ENCODE assay signal across 24 cellular contexts in the genomic region with DNA sequence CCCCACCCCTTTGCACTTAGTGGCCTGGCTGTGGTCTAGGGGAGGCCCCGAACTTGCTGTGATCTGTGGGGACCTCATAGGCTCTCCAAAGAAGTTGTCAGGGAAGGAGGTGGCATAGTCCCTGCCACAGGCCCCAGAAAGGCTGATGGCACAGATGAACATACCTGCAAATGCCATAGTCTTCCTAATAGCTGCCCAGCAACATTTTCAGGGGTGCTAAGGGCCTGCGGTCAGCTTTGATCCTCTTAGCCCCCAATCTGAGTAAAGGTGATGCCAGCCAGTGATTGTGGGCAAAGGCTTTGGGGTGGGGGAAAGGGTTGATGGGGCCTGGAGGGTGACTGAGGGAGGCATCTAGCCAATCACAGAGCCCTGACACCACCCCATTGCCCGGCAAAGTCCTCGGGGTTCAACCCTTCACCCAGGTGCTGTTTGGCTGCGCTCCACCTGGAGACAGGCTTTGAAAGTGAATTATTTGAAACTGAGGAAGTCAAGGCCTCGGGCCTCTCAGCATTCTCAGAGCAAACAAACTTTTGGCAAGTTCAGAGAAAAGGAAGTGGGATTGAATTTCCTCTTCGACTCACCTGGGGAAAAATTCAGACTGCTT. TPM values are rescaled to one million over a fixed set of nuclear protein-coding genes. Genes with fewer than 3 reads are reported as not detected.
DNase-seq lines count a peak whose midpoint lies in the region; ATAC-seq and TF ChIP-seq lines count a peak whose summit lies in the region.
"Had no signal": no experiment of that assay in that cellular context is flagged by ENCODE, and none has a peak within 500 bp of the region (broad histone marks: within the 10 kb centered on the region; RNA-seq: fewer than 3 reads in every experiment).

No MANE protein-coding gene starts in this region.

- no peaks in the 10 kb centered on the region for H3K27me3 Mint-ChIP-seq in Calu3 (ENCODE audit: unreplicated experiment)
- H3K27me3 Mint-ChIP-seq in activated T-cell treated with anti-CD3 and anti-CD28 coated beads, Interleukin-2, amount 50 U/mL, for 72 hours (ENCODE audit: low read depth), result no peaks in the 10 kb centered on the region

- no peak for ATAC-seq in activated T-cell treated with anti-CD3 and anti-CD28 coated beads, Interleukin-2, amount 50 U/mL, for 72 hours (replicated peaks in 1 of 2)

- DNase-seq in Calu3 (peak; percentile 40), RPMI8226 (peak; percentile 79), esophagus squamous epithelium (lab: John Stamatoyannopoulos, UW) (no peak), prostate gland (ENCODE audit: low spot score) (peak; percentile 53), Peyer's patch (no peak), activated gamma-delta T cell (lab: John Stamatoyannopoulos, UW) (no peak)
- no peak for DNase-seq in activated T-cell treated with anti-CD3 and anti-CD28 coated beads, Interleukin-2, amount 50 U/mL, for 72 hours
- DNase-seq: activated CD4-positive, alpha-beta T cell treated with anti-CD3 and anti-CD28 coated beads, Interleukin-2, amount 10 ng/mL, durations not matched to agents 24 days and 14 days; activated naive CD4-positive, alpha-beta T cell treated with anti-CD3 and anti-CD28 coated beads, Interleukin-2, amount 10 ng/mL, durations not matched to agents 7 days and 5 days; activated T-cell treated with anti-CD3 and anti-CD28 coated beads, Interleukin-2, amount 50 U/mL, for 48 hours; amygdala; glutamatergic neuron; HFFc6; NCI-H1105; NCI-H510A treated with DMSO at 0.1 percent for 48 hours; SK-N-SH; small intestine; stimulated activated CD4-positive, alpha-beta T cell treated with anti-CD3 and anti-CD28 coated beads, Interleukin-1b, Interleukin-23, amount 100 ng/mL, for 48 hours; substantia nigra; T-helper 2 cell; uterus had no signal

- no peaks in the 10 kb centered on the region for H3K9me3 Mint-ChIP-seq in Calu3 (ENCODE audit: low read depth, unreplicated experiment)
- H3K9me3 Mint-ChIP-seq in activated T-cell treated with anti-CD3 and anti-CD28 coated beads, Interleukin-2, amount 50 U/mL, for 72 hours, result no peaks in the 10 kb centered on the region
- H3K9me3 Mint-ChIP-seq: activated CD4-positive, alpha-beta T cell treated with anti-CD3 and anti-CD28 coated beads, Interleukin-2, amount 10 ng/mL, durations not matched to agents 24 days and 14 days; activated naive CD4-positive, alpha-beta T cell treated with anti-CD3 and anti-CD28 coated beads, Interleukin-2, amount 10 ng/mL, durations not matched to agents 7 days and 5 days; HFFc6 had no signal

- no TSS peak for BruUV-seq in Calu3 (replicated peaks; lab: Mats Ljungman, UMichigan)

- no peak overlapping the region for H3K4me3 Mint-ChIP-seq in Calu3 (ENCODE audit: low read depth, unreplicated experiment)
- H3K4me3 Mint-ChIP-seq in activated T-cell treated with anti-CD3 and anti-CD28 coated beads, Interleukin-2, amount 50 U/mL, for 72 hours, result no peak overlapping the region
- H3K4me3 Mint-ChIP-seq: activated CD4-positive, alpha-beta T cell treated with anti-CD3 and anti-CD28 coated beads, Interleukin-2, amount 10 ng/mL, durations not matched to agents 24 days and 14 days; activated naive CD4-positive, alpha-beta T cell treated with anti-CD3 and anti-CD28 coated beads, Interleukin-2, amount 10 ng/mL, durations not matched to agents 7 days and 5 days; HFFc6 had no signal

- H3K27ac ChIP-seq in esophagus squamous epithelium (peak overlapping the region; percentile 20 to 58 (median 30)), prostate gland (peak overlapping the region in 1 of 2 donors; percentile 11), Peyer's patch (no peak overlapping the region)
- H3K27ac ChIP-seq: cardiac muscle cell, uterus had no signal

- TF ChIP-seq CTCF in Calu3 (IDR thresholded peaks at IDR 0.05; ENCODE audit: unreplicated experiment) (no peak), esophagus squamous epithelium (IDR thresholded peaks at IDR 0.05) (no peak), prostate gland (IDR thresholded peaks at IDR 0.05) (no peak), Peyer's patch (IDR thresholded peaks at IDR 0.05) (no peak)

- intact Hi-C loops in Calu3 (cut with micrococcal nuclease; ENCODE audit: unreplicated experiment) (loop anchor here (5.0 kb wide), 1 partner anchor 49 kb away; no protein-coding TSS in a partner anchor), esophagus squamous epithelium (cut with DNase I) (no loop called here), prostate gland (cut with DNase I) (no loop called here)

- H3K36me3 ChIP-seq in esophagus squamous epithelium, result no peaks in the 10 kb centered on the region
- H3K36me3 ChIP-seq in prostate gland, result no peaks in the 10 kb centered on the region
- no peaks in the 10 kb centered on the region for H3K36me3 ChIP-seq in Peyer's patch
- H3K36me3 ChIP-seq: cardiac muscle cell, uterus had no signal

- H3K9me3 ChIP-seq in esophagus squamous epithelium, result no peaks in the 10 kb centered on the region
- H3K9me3 ChIP-seq in prostate gland, result no peaks in the 10 kb centered on the region
- no peaks in the 10 kb centered on the region for H3K9me3 ChIP-seq in Peyer's patch
- H3K9me3 ChIP-seq: SK-N-SH, uterus had no signal

- CTCF ChIA-PET in Calu3 (lab: Charles Lee), result no interaction called here

- H3K27ac Mint-ChIP-seq in Calu3 (ENCODE audit: unreplicated experiment), result peak overlapping the region; percentile 20
- H3K27ac Mint-ChIP-seq in activated T-cell treated with anti-CD3 and anti-CD28 coated beads, Interleukin-2, amount 50 U/mL, for 72 hours, result no peak overlapping the region
- H3K27ac Mint-ChIP-seq: activated CD4-positive, alpha-beta T cell treated with anti-CD3 and anti-CD28 coated beads, Interleukin-2, amount 10 ng/mL, durations not matched to agents 24 days and 14 days; activated naive CD4-positive, alpha-beta T cell treated with anti-CD3 and anti-CD28 coated beads, Interleukin-2, amount 10 ng/mL, durations not matched to agents 7 days and 5 days; CD14-positive monocyte; HFFc6 had no signal

- H3K4me1 Mint-ChIP-seq in Calu3 (ENCODE audit: low read depth, unreplicated experiment), result peaks cover 44% of the 10 kb centered on the region
- peaks cover 12% of the 10 kb centered on the region for H3K4me1 Mint-ChIP-seq in activated T-cell treated with anti-CD3 and anti-CD28 coated beads, Interleukin-2, amount 50 U/mL, for 72 hours (ENCODE audit: low read depth)
- H3K4me1 Mint-ChIP-seq: CD14-positive monocyte had no signal

- H3K4me3 ChIP-seq in esophagus squamous epithelium (no peak overlapping the region), prostate gland (no peak overlapping the region), Peyer's patch (no peak overlapping the region)
- H3K4me3 ChIP-seq: cardiac muscle cell, uterus had no signal

- no peaks in the 10 kb centered on the region for H3K36me3 Mint-ChIP-seq in Calu3 (ENCODE audit: insufficient read depth, unreplicated experiment)
- no peaks in the 10 kb centered on the region for H3K36me3 Mint-ChIP-seq in activated T-cell treated with anti-CD3 and anti-CD28 coated beads, Interleukin-2, amount 50 U/mL, for 72 hours (ENCODE audit: insufficient read depth in 2 of 2)
- H3K36me3 Mint-ChIP-seq: activated naive CD4-positive, alpha-beta T cell treated with anti-CD3 and anti-CD28 coated beads, Interleukin-2, amount 10 ng/mL, durations not matched to agents 7 days and 5 days; CD14-positive monocyte had no signal

- WGBS in esophagus squamous epithelium, 2 donors, result 24 to 26% methylated on average over 3 to 4 of the region's 7 CpGs
- 58% methylated on average over 7 of the region's 7 CpGs for WGBS in prostate gland

- TF ChIP-seq POLR2A in esophagus squamous epithelium (IDR thresholded peaks at IDR 0.05), result no peak
- TF ChIP-seq POLR2A in prostate gland (IDR thresholded peaks at IDR 0.05), result no peak
- no peak for TF ChIP-seq POLR2A in Peyer's patch (IDR thresholded peaks at IDR 0.05)

- H3K27me3 ChIP-seq in esophagus squamous epithelium (peaks cover 0 to 51% (median 0%) of the 10 kb centered on the region in 4 donors), prostate gland (replicated peaks; ENCODE audit: insufficient read depth) (no peaks in the 10 kb centered on the region), Peyer's patch (no peaks in the 10 kb centered on the region)

- H3K4me1 ChIP-seq in esophagus squamous epithelium (peaks cover 13 to 58% (median 29%) of the 10 kb centered on the region in 3 donors), prostate gland (replicated peaks) (peaks cover 11% of the 10 kb centered on the region), Peyer's patch (no peaks in the 10 kb centered on the region)
- H3K4me1 ChIP-seq: uterus had no signal

RNA-seq across cellular contexts. Expression of gene PAX7, which starts 35.8 kb away (rescaled TPM):
- total RNA-seq in Calu3 (2022), result not detected in 2 replicates
- total RNA-seq in esophagus squamous epithelium, result not detected
- total RNA-seq in prostate gland, result under 1 TPM in 1 of 2 donors, not detected in 1; 0.32 TPM
- not detected for total RNA-seq in Peyer's patch
- total RNA-seq in activated T-cell treated with anti-CD3 and anti-CD28 coated beads, Interleukin-2, amount 50 U/mL, for 72 hours, result not detected
- total RNA-seq: activated CD4-positive, alpha-beta T cell treated with anti-CD3 and anti-CD28 coated beads, Interleukin-2, amount 10 ng/mL, durations not matched to agents 24 days and 14 days; cardiac muscle cell; HFFc6; kidney epithelial cell; uterus had no signal

Comparison
In these comparisons a context has a peak if more than half of its experiments do, and no peak if none do; other contexts are left out.
1. DNase-seq: peak in Calu3 (single experiment), RPMI8226 (single experiment) and prostate gland (single experiment); none in esophagus squamous epithelium (single experiment), Peyer's patch (0 of 3), activated gamma-delta T cell (single experiment) and activated T-cell treated with anti-CD3 and anti-CD28 coated beads, Interleukin-2, amount 50 U/mL, for 72 hours (0 of 2).
2. H3K27ac ChIP-seq: peak in esophagus squamous epithelium (4 of 4); none in Peyer's patch (0 of 4).